Comparison of ENCODE assay signal across 1 cellular context in the genomic region with DNA sequence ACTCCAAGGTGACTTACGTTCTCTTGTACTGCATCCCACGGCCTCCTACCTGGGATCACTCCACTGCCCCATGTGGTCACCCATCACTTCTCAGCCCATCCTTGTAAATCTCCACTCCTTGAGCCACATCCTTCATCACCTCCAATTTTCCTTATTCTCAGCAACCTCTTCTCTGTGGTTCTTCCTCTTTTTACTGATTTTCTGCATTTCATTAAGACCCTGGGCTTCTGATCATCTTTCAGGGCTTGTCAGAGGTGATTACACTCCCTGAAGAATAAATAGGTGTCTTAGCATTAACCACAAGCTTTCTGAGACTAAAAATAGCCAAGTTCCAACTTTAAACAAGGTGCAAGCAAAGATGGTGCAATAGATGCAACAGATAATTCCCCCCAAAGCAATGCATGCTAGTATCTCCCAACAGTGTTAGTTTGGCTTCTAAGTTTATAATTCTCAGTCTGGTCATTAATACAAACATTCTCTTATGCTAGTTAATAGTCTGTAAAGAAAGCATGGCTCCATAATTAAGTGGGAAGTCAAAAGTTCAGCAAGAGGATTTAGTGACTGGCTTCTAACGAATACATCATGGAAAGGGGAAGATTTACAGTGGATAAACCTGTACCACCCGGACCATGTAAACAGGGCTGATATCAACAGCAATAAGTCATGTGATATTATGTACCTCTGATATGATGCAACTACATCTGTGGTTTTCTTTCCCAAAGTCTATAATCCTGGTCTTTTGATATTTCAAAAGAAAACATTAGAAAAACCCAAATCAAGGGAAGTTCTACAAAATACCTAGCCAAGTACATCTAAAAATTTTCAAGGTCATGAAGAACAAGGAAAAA.
TF ChIP-seq lines count a peak whose summit lies in the region.

No MANE protein-coding gene starts in this region.

TF ChIP-seq in K562, 482 proteins besides CTCF, POLR2A, EP300 and RAD21 (continues in another document):
- TF ChIP-seq RB1 (IDR thresholded peaks at IDR 0.05; ENCODE audit: low read depth) (no peak), CCAR2 (IDR thresholded peaks at IDR 0.05; ENCODE audit: low read depth, low read length) (no peak), ZNF3 (CRISPR knock-in tag; IDR thresholded peaks at IDR 0.05) (no peak), RNF2 (IDR thresholded peaks at IDR 0.05) (no peak), ZKSCAN3 (CRISPR knock-in tag; IDR thresholded peaks at IDR 0.05) (no peak), ZFPM2 (CRISPR knock-in tag; IDR thresholded peaks at IDR 0.05) (no peak), ZNF77 (CRISPR knock-in tag; IDR thresholded peaks at IDR 0.05) (no peak), SOX6 (IDR thresholded peaks at IDR 0.05) (no peak), ZNF707 (CRISPR knock-in tag; conservative IDR thresholded peaks at IDR 0.05) (no peak), TAL1 (IDR thresholded peaks at IDR 0.05) (no peak), ZNF174 (CRISPR knock-in tag; IDR thresholded peaks at IDR 0.05) (no peak), TCF3 (CRISPR knock-in tag; IDR thresholded peaks at IDR 0.05) (no peak), YBX1 (IDR thresholded peaks at IDR 0.05) (no peak), ESRRA (IDR thresholded peaks at IDR 0.05; ENCODE audit: borderline replicate concordance, low read depth) (peak; percentile 18; the same call in 1 of the 2 replicates), HNRNPUL1 (IDR thresholded peaks at IDR 0.05; ENCODE audit: low read length) (no peak), TAF7 (tag; IDR thresholded peaks at IDR 0.05) (no peak), ARID1B (IDR thresholded peaks at IDR 0.05) (peak; percentile 23; the same call in 1 of the 2 replicates), ARHGAP35 (IDR thresholded peaks at IDR 0.05; ENCODE audit: partially characterized antibody) (no peak), PML (IDR thresholded peaks at IDR 0.05; ENCODE audit: low read length) (no peak), EP400 (IDR thresholded peaks at IDR 0.05) (0 out of 2 replicates have a peak, but pooled peaks have one; percentile 12), PRPF4 (IDR thresholded peaks at IDR 0.05; ENCODE audit: insufficient read depth, low read depth, low read length, poor library complexity, severe bottlenecking) (no peak), ZNF124 (CRISPR knock-in tag; IDR thresholded peaks at IDR 0.05) (no peak), L3MBTL2 (IDR thresholded peaks at IDR 0.05) (no peak), MTA1 (IDR thresholded peaks at IDR 0.05; ENCODE audit: borderline replicate concordance) (no peak), CBX5 (IDR thresholded peaks at IDR 0.05; ENCODE audit: borderline replicate concordance, low read depth) (no peak), KDM5B (IDR thresholded peaks at IDR 0.05; ENCODE audit: insufficient replicate concordance, low read depth, low read length) (no peak), GTF2E2 (tag; IDR thresholded peaks at IDR 0.05) (no peak), CEBPB (tag; IDR thresholded peaks at IDR 0.05) (peak; percentile 77), POLR2H (tag; IDR thresholded peaks at IDR 0.05; ENCODE audit: low read depth) (0 out of 2 replicates have a peak, but pooled peaks have one; percentile 26), ARID4B (CRISPR knock-in tag; IDR thresholded peaks at IDR 0.05) (no peak), RCOR1 (IDR thresholded peaks at IDR 0.05; ENCODE audit: borderline replicate concordance in 1 of 2, low read depth in 2 of 2, low read length in 2 of 2) (peak in 1 of 2 experiments; percentile 74; a peak in 1 of 4 replicates), CBX1 (IDR thresholded peaks at IDR 0.05; ENCODE audit: low read depth) (no peak), KAT8 (IDR thresholded peaks at IDR 0.05; ENCODE audit: low read depth) (no peak), NEUROD1 (IDR thresholded peaks at IDR 0.05; ENCODE audit: borderline replicate concordance, low read depth, low read length, partially characterized antibody) (no peak), ASH1L (IDR thresholded peaks at IDR 0.05; ENCODE audit: borderline replicate concordance, low read depth, partially characterized antibody) (no peak), SPI1 (IDR thresholded peaks at IDR 0.05; ENCODE audit: borderline replicate concordance, low read depth, low read length) (no peak), KLF13 (tag; IDR thresholded peaks at IDR 0.05; ENCODE audit: borderline replicate concordance, low read depth) (no peak), DDX20 (tag; IDR thresholded peaks at IDR 0.05; ENCODE audit: low read depth) (no peak), NR1H2 (CRISPR knock-in tag; IDR thresholded peaks at IDR 0.05) (no peak), ZNF253 (CRISPR knock-in tag; conservative IDR thresholded peaks at IDR 0.05) (no peak), RBM39 (optimal IDR thresholded peaks at IDR 0.05; ENCODE audit: low read depth, low read length) (no peak)
- TF ChIP-seq, protein P1, sequence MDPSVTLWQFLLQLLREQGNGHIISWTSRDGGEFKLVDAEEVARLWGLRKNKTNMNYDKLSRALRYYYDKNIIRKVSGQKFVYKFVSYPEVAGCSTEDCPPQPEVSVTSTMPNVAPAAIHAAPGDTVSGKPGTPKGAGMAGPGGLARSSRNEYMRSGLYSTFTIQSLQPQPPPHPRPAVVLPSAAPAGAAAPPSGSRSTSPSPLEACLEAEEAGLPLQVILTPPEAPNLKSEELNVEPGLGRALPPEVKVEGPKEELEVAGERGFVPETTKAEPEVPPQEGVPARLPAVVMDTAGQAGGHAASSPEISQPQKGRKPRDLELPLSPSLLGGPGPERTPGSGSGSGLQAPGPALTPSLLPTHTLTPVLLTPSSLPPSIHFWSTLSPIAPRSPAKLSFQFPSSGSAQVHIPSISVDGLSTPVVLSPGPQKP (CRISPR knock-in tag; IDR thresholded peaks at IDR 0.05), result no peak
- TF ChIP-seq, protein P2, sequence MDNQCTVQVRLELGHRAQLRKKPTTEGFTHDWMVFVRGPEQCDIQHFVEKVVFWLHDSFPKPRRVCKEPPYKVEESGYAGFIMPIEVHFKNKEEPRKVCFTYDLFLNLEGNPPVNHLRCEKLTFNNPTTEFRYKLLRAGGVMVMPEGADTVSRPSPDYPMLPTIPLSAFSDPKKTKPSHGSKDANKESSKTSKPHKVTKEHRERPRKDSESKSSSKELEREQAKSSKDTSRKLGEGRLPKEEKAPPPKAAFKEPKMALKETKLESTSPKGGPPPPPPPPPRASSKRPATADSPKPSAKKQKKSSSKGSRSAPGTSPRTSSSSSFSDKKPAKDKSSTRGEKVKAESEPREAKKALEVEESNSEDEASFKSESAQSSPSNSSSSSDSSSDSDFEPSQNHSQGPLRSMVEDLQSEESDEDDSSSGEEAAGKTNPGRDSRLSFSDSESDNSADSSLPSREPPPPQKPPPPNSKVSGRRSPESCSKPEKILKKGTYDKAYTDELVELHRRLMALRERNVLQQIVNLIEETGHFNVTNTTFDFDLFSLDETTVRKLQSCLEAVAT (IDR thresholded peaks at IDR 0.05), result no peak
- TF ChIP-seq, protein P3, sequence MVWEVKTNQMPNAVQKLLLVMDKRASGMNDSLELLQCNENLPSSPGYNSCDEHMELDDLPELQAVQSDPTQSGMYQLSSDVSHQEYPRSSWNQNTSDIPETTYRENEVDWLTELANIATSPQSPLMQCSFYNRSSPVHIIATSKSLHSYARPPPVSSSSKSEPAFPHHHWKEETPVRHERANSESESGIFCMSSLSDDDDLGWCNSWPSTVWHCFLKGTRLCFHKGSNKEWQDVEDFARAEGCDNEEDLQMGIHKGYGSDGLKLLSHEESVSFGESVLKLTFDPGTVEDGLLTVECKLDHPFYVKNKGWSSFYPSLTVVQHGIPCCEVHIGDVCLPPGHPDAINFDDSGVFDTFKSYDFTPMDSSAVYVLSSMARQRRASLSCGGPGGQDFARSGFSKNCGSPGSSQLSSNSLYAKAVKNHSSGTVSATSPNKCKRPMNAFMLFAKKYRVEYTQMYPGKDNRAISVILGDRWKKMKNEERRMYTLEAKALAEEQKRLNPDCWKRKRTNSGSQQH (CRISPR knock-in tag; IDR thresholded peaks at IDR 0.05), result no peak
- TF ChIP-seq, protein P4, sequence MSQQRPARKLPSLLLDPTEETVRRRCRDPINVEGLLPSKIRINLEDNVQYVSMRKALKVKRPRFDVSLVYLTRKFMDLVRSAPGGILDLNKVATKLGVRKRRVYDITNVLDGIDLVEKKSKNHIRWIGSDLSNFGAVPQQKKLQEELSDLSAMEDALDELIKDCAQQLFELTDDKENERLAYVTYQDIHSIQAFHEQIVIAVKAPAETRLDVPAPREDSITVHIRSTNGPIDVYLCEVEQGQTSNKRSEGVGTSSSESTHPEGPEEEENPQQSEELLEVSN (IDR thresholded peaks at IDR 0.05; ENCODE audit: borderline replicate concordance in 1 of 2, extremely low read depth in 1 of 2, insufficient read depth in 1 of 2, insufficient read length in 1 of 2, low read depth in 1 of 2, low read length in 1 of 2, poor library complexity in 1 of 2, severe bottlenecking in 1 of 2), result no peak
- TF ChIP-seq, protein P5, sequence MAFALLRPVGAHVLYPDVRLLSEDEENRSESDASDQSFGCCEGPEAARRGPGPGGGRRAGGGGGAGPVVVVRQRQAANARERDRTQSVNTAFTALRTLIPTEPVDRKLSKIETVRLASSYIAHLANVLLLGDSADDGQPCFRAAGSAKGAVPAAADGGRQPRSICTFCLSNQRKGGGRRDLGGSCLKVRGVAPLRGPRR (CRISPR knock-in tag; IDR thresholded peaks at IDR 0.05), result no peak
- TF ChIP-seq, protein P6, sequence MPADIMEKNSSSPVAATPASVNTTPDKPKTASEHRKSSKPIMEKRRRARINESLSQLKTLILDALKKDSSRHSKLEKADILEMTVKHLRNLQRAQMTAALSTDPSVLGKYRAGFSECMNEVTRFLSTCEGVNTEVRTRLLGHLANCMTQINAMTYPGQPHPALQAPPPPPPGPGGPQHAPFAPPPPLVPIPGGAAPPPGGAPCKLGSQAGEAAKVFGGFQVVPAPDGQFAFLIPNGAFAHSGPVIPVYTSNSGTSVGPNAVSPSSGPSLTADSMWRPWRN (IDR thresholded peaks at IDR 0.05; ENCODE audit: low read depth), result no peak
- TF ChIP-seq, protein P7, sequence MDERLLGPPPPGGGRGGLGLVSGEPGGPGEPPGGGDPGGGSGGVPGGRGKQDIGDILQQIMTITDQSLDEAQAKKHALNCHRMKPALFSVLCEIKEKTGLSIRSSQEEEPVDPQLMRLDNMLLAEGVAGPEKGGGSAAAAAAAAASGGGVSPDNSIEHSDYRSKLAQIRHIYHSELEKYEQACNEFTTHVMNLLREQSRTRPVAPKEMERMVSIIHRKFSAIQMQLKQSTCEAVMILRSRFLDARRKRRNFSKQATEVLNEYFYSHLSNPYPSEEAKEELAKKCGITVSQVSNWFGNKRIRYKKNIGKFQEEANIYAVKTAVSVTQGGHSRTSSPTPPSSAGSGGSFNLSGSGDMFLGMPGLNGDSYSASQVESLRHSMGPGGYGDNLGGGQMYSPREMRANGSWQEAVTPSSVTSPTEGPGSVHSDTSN (CRISPR knock-in tag; IDR thresholded peaks at IDR 0.05; ENCODE audit: low read depth), result no peak
- TF ChIP-seq, protein P7 (tag; conservative IDR thresholded peaks at IDR 0.05; ENCODE audit: low read depth), result peak; percentile 16; the same call in 1 of the 2 replicates
- TF ChIP-seq, protein P8, sequence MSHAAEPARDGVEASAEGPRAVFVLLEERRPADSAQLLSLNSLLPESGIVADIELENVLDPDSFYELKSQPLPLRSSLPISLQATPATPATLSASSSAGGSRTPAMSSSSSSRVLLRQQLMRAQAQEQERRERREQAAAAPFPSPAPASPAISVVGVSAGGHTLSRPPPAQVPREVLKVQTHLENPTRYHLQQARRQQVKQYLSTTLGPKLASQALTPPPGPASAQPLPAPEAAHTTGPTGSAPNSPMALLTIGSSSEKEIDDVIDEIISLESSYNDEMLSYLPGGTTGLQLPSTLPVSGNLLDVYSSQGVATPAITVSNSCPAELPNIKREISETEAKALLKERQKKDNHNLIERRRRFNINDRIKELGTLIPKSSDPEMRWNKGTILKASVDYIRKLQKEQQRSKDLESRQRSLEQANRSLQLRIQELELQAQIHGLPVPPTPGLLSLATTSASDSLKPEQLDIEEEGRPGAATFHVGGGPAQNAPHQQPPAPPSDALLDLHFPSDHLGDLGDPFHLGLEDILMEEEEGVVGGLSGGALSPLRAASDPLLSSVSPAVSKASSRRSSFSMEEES (CRISPR knock-in tag; IDR thresholded peaks at IDR 0.05), result peak; percentile 88
